15 cellular contexts compared by ENCODE assay signal in genomic region chr11:60777572-60777971, GRCh38. TPM values are rescaled to one million over a fixed set of nuclear protein-coding genes. Genes with fewer than 3 reads are reported as not detected.
DNase-seq lines count a peak whose midpoint lies in the region; ATAC-seq, FAIRE-seq and TF ChIP-seq lines count a peak whose summit lies in the region.
"Had no signal": no experiment of that assay in that cellular context is flagged by ENCODE, and none has a peak within 500 bp of the region (broad histone marks: within the 10 kb centered on the region; RNA-seq: fewer than 3 reads in every experiment).

No MANE protein-coding gene starts in this region.

- no peaks in the 10 kb centered on the region for H3K9me3 ChIP-seq in naive thymus-derived CD4-positive, alpha-beta T cell (ENCODE audit: control insufficient read depth in 2 of 3, low read length in 3 of 3)

- H3K27ac ChIP-seq in naive thymus-derived CD4-positive, alpha-beta T cell (ENCODE audit: low read depth, low read length), result no peak overlapping the region

- no peak for FAIRE-seq in GM12891 (lab: Jason Lieb, UNC)
- FAIRE-seq: endometrium had no signal

- H3K4me1 ChIP-seq in naive thymus-derived CD4-positive, alpha-beta T cell (ENCODE audit: control insufficient read depth in 2 of 2, insufficient read depth in 2 of 2, low read length in 2 of 2), result no peaks in the 10 kb centered on the region

- DNase-seq in AG09309 (ENCODE audit: low read depth) (peak; percentile 48), M059J (ENCODE audit: low read depth) (peak; percentile 88), dermis microvascular lymphatic vessel endothelial cell (ENCODE audit: low read depth in 2 of 2) (peak; percentile 96 to 98), myocyte (ENCODE audit: low read depth) (peak; percentile 63), GM12891 (ENCODE audit: insufficient read length, low spot score) (no peak)
- no peak for DNase-seq in activated CD8-positive, alpha-beta memory T cell treated with anti-CD3 and anti-CD28 coated beads, Interleukin-2, amount 10 ng/mL, durations not matched to agents 7 days and 5 days
- DNase-seq in naive thymus-derived CD4-positive, alpha-beta T cell, result no peak
- DNase-seq: activated CD4-positive, alpha-beta T cell treated with anti-CD3 and anti-CD28 coated beads for 1 hour; activated naive CD4-positive, alpha-beta T cell treated with anti-CD3 and anti-CD28 coated beads, Interleukin-2, amount 50 U/mL, for 16 hours; CD4-positive, CD25-positive, alpha-beta regulatory T cell; islet precursor cell; SHP77 had no signal

- POLR2A ChIA-PET in naive thymus-derived CD4-positive, alpha-beta T cell (lab: Charles Lee), result no interaction called here

- no peak overlapping the region for H3K27ac Mint-ChIP-seq in activated CD8-positive, alpha-beta memory T cell treated with anti-CD3 and anti-CD28 coated beads, Interleukin-2, amount 10 ng/mL, durations not matched to agents 7 days and 5 days
- no peak overlapping the region for H3K27ac Mint-ChIP-seq in naive thymus-derived CD4-positive, alpha-beta T cell

- no peak for ATAC-seq in HG02798 (IDR thresholded peaks at IDR 0.05; ENCODE audit: poor library complexity, unreplicated experiment)
- no peak for ATAC-seq in activated CD8-positive, alpha-beta memory T cell treated with anti-CD3 and anti-CD28 coated beads, Interleukin-2, amount 10 ng/mL, durations not matched to agents 7 days and 5 days
- ATAC-seq in naive thymus-derived CD4-positive, alpha-beta T cell, result no peak

- H3K4me3 Mint-ChIP-seq in activated CD8-positive, alpha-beta memory T cell treated with anti-CD3 and anti-CD28 coated beads, Interleukin-2, amount 10 ng/mL, durations not matched to agents 7 days and 5 days, result no peak overlapping the region
- H3K4me3 Mint-ChIP-seq in naive thymus-derived CD4-positive, alpha-beta T cell, result no peak overlapping the region
- H3K4me3 Mint-ChIP-seq: CD4-positive, CD25-positive, alpha-beta regulatory T cell had no signal

- no peaks in the 10 kb centered on the region for H3K27me3 ChIP-seq in naive thymus-derived CD4-positive, alpha-beta T cell (ENCODE audit: control insufficient read depth in 2 of 2, insufficient read depth in 2 of 2, low read length in 2 of 2)

- TF ChIP-seq CTCF in AG09309 (IDR thresholded peaks at IDR 0.05; ENCODE audit: control insufficient read depth, insufficient read depth, low read depth, low read length, missing control alignments), result no peak

- H3K9me3 Mint-ChIP-seq in activated CD8-positive, alpha-beta memory T cell treated with anti-CD3 and anti-CD28 coated beads, Interleukin-2, amount 10 ng/mL, durations not matched to agents 7 days and 5 days (ENCODE audit: low read depth), result no peaks in the 10 kb centered on the region
- no peaks in the 10 kb centered on the region for H3K9me3 Mint-ChIP-seq in naive thymus-derived CD4-positive, alpha-beta T cell
- H3K9me3 Mint-ChIP-seq: CD4-positive, CD25-positive, alpha-beta regulatory T cell had no signal

- no peak overlapping the region for H3K4me3 ChIP-seq in AG09309 (ENCODE audit: control insufficient read depth, low read depth, low read length)
- no peak overlapping the region for H3K4me3 ChIP-seq in naive thymus-derived CD4-positive, alpha-beta T cell (ENCODE audit: low read length)

- H3K36me3 ChIP-seq in naive thymus-derived CD4-positive, alpha-beta T cell (ENCODE audit: control insufficient read depth in 2 of 3, insufficient read depth in 3 of 3, low read length in 3 of 3), result no peaks in the 10 kb centered on the region

- H3K36me3 Mint-ChIP-seq in activated CD8-positive, alpha-beta memory T cell treated with anti-CD3 and anti-CD28 coated beads, Interleukin-2, amount 10 ng/mL, durations not matched to agents 7 days and 5 days, result no peaks in the 10 kb centered on the region
- no peaks in the 10 kb centered on the region for H3K36me3 Mint-ChIP-seq in naive thymus-derived CD4-positive, alpha-beta T cell
- H3K36me3 Mint-ChIP-seq: CD4-positive, CD25-positive, alpha-beta regulatory T cell had no signal

- H3K4me1 Mint-ChIP-seq in activated CD8-positive, alpha-beta memory T cell treated with anti-CD3 and anti-CD28 coated beads, Interleukin-2, amount 10 ng/mL, durations not matched to agents 7 days and 5 days, result peaks cover 5% of the 10 kb centered on the region
- peaks cover 4 to 14% (median 10%) of the 10 kb centered on the region in 7 donors for H3K4me1 Mint-ChIP-seq in naive thymus-derived CD4-positive, alpha-beta T cell

- CTCF ChIA-PET in activated CD8-positive, alpha-beta memory T cell treated with anti-CD3 and anti-CD28 coated beads, Interleukin-2, amount 10 ng/mL, durations not matched to agents 7 days and 5 days (lab: Charles Lee), result interaction anchor here (1.1 to 6.4 kb wide), 5 partner anchors 13 to 122 kb away, joined by 3 to 46 read pairs (median 11); no protein-coding TSS in a partner anchor
- CTCF ChIA-PET in naive thymus-derived CD4-positive, alpha-beta T cell (lab: Charles Lee), result no interaction called here

- no peak for TF ChIP-seq POLR2A in GM12891 (IDR thresholded peaks at IDR 0.05; ENCODE audit: low read depth, low read length)

- H3K27me3 Mint-ChIP-seq in activated CD8-positive, alpha-beta memory T cell treated with anti-CD3 and anti-CD28 coated beads, Interleukin-2, amount 10 ng/mL, durations not matched to agents 7 days and 5 days, result peaks cover 10% of the 10 kb centered on the region
- H3K27me3 Mint-ChIP-seq in naive thymus-derived CD4-positive, alpha-beta T cell, result peaks cover 0 to 3% (median 0%) of the 10 kb centered on the region in 5 donors

- intact Hi-C loops in naive thymus-derived CD4-positive, alpha-beta T cell (cut with micrococcal nuclease), result loop anchor here in 1 of 2 donors (5.0 kb wide), 1 partner anchor 120 kb away; no protein-coding TSS in a partner anchor

TF ChIP-seq in GM12891, 5 proteins besides CTCF, POLR2A, EP300 and RAD21:
- no peak for TF ChIP-seq POU2F2 (IDR thresholded peaks at IDR 0.05; ENCODE audit: low read depth, low read length)
- TF ChIP-seq PAX5 (IDR thresholded peaks at IDR 0.05; ENCODE audit: insufficient read depth, low read length, severe bottlenecking), result no peak
- TF ChIP-seq POLR2AphosphoS5 (IDR thresholded peaks at IDR 0.05; ENCODE audit: low read depth, low read length), result no peak
- TF ChIP-seq TAF1 (IDR thresholded peaks at IDR 0.05; ENCODE audit: low read depth, low read length), result no peak
- TF ChIP-seq SPI1 (IDR thresholded peaks at IDR 0.05; ENCODE audit: low read depth, low read length), result no peak

RNA-seq across cellular contexts. Expression of gene MS4A10, which starts 7.6 kb away (rescaled TPM):
- not detected in 2 replicates for total RNA-seq in M059J (2014; rRNA removed; shearing (Covaris generic))
- total RNA-seq in dermis microvascular lymphatic vessel endothelial cell, result not detected in 2 replicates
- total RNA-seq in myocyte, result not detected in 2 replicates
- polyA plus RNA-seq in myocyte (2012), result not detected
- total RNA-seq in activated CD8-positive, alpha-beta memory T cell treated with anti-CD3 and anti-CD28 coated beads, Interleukin-2, amount 10 ng/mL, durations not matched to agents 7 days and 5 days, result not detected
- total RNA-seq in naive thymus-derived CD4-positive, alpha-beta T cell, result not detected
- polyA plus RNA-seq in naive thymus-derived CD4-positive, alpha-beta T cell, result not detected
- polyA plus RNA-seq in GM12891 (2012; ENCODE audit: low read depth, missing spikeins), result not detected
- total RNA-seq: CD4-positive, CD25-positive, alpha-beta regulatory T cell; osteocyte had no signal
- polyA plus RNA-seq: CD4-positive, CD25-positive, alpha-beta regulatory T cell had no signal

RNA-seq across cellular contexts. Expression of gene MS4A15, which starts 20.9 kb away (rescaled TPM):
- total RNA-seq in M059J (2014; rRNA removed; shearing (Covaris generic)), result not detected in 2 replicates
- total RNA-seq in dermis microvascular lymphatic vessel endothelial cell (under 0.01 TPM in 1 of 2 replicates, not detected in the other), myocyte (not detected in 2 replicates)
- polyA plus RNA-seq in myocyte (2012), result not detected
- not detected for total RNA-seq in activated CD8-positive, alpha-beta memory T cell treated with anti-CD3 and anti-CD28 coated beads, Interleukin-2, amount 10 ng/mL, durations not matched to agents 7 days and 5 days
- total RNA-seq in naive thymus-derived CD4-positive, alpha-beta T cell, result not detected
- polyA plus RNA-seq in naive thymus-derived CD4-positive, alpha-beta T cell, result not detected
- polyA plus RNA-seq in GM12891 (2012; ENCODE audit: low read depth, missing spikeins), result 0.27 TPM
- total RNA-seq: CD4-positive, CD25-positive, alpha-beta regulatory T cell; osteocyte had no signal
- polyA plus RNA-seq: CD4-positive, CD25-positive, alpha-beta regulatory T cell had no signal

RNA-seq across cellular contexts. Expression of gene MS4A18, which starts 53.1 kb away (rescaled TPM):
- not detected in 2 replicates for total RNA-seq in M059J (2014; rRNA removed; shearing (Covaris generic))
- total RNA-seq in dermis microvascular lymphatic vessel endothelial cell, result not detected in 2 replicates
- not detected in 2 replicates for total RNA-seq in myocyte
- not detected for polyA plus RNA-seq in myocyte (2012)
- total RNA-seq in activated CD8-positive, alpha-beta memory T cell treated with anti-CD3 and anti-CD28 coated beads, Interleukin-2, amount 10 ng/mL, durations not matched to agents 7 days and 5 days, result not detected
- total RNA-seq in naive thymus-derived CD4-positive, alpha-beta T cell, result not detected
- not detected for polyA plus RNA-seq in naive thymus-derived CD4-positive, alpha-beta T cell
- not detected for polyA plus RNA-seq in GM12891 (2012; ENCODE audit: low read depth, missing spikeins)
- total RNA-seq: CD4-positive, CD25-positive, alpha-beta regulatory T cell; osteocyte had no signal
- polyA plus RNA-seq: CD4-positive, CD25-positive, alpha-beta regulatory T cell had no signal

Comparison
In these comparisons a context has a peak if more than half of its experiments do, and no peak if none do; other contexts are left out.
1. DNase-seq: peak in AG09309 (single experiment), M059J (single experiment), dermis microvascular lymphatic vessel endothelial cell (2 of 2) and myocyte (single experiment); none in activated CD8-positive, alpha-beta memory T cell treated with anti-CD3 and anti-CD28 coated beads, Interleukin-2, amount 10 ng/mL, durations not matched to agents 7 days and 5 days (single experiment), naive thymus-derived CD4-positive, alpha-beta T cell (0 of 9) and GM12891 (single experiment).